In the genomic region with DNA sequence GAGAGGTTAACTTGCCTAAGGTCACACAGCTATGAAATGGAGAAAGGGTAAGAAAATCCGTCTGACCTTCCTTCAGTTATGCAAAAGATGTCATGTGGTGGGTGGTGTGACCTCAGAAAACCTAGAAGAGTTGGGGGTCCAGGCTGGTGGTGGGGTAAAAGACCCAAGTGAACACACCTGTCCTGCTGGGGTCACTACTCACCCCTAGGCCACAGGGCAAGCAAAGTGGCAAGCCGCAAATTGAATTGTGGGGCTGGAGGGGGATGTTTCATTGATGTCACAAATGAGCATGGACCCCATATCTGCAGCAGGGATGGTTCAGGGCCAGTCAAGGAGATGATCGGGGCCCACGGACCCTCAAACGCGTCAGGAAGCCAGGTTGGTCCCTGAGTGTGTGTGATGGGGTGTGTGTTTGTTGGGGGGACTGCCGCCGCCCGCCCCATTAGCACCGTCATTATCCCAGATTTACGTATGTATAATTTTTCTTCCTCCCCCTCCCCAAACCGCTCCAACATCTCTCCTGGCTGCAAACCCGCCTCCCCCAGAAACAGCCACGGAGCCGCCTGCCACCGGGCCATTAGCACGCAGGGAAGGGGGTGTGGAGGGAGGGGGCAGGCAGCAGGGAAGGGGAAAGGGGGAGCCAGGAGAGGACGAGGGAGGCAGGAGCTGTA, we compare ENCODE assay signal across 8 cellular contexts.
DNase-seq lines count a peak whose midpoint lies in the region; ATAC-seq and TF ChIP-seq lines count a peak whose summit lies in the region.
"Not testable (repeated sequence)": the region's sequence is repeated elsewhere in the genome, so short reads cannot be mapped to it uniquely, and the experiment has no call there.

No MANE protein-coding gene starts in this region.

- H3K36me3 Mint-ChIP-seq in activated T-cell treated with anti-CD3 and anti-CD28 coated beads, Interleukin-2, amount 50 U/mL, for 24 hours (ENCODE audit: low read depth) = not testable (repeated sequence)

- not testable (repeated sequence) for DNase-seq in NT2/D1 (ENCODE audit: low read depth, low spot score); choroid plexus epithelial cell (ENCODE audit: low read depth); right atrium auricular region (ENCODE audit: low spot score); mucosa of descending colon; retinal pigment epithelial cell (ENCODE audit: low read depth); vagina (ENCODE audit: extremely low spot score in 2 of 2)
- DNase-seq in activated T-cell treated with anti-CD3 and anti-CD28 coated beads, Interleukin-2, amount 50 U/mL, for 24 hours = peak; percentile 30

- not testable (repeated sequence) for H3K27me3 Mint-ChIP-seq in activated T-cell treated with anti-CD3 and anti-CD28 coated beads, Interleukin-2, amount 50 U/mL, for 24 hours

- not testable (repeated sequence) for H3K27me3 ChIP-seq in NT2/D1 (ENCODE audit: insufficient read depth, insufficient read length); right atrium auricular region; vagina

- not testable (repeated sequence) for H3K4me1 Mint-ChIP-seq in activated T-cell treated with anti-CD3 and anti-CD28 coated beads, Interleukin-2, amount 50 U/mL, for 24 hours (ENCODE audit: low read depth)

- TF ChIP-seq POLR2A in vagina (IDR thresholded peaks at IDR 0.05) = not testable (repeated sequence)

- H3K4me3 ChIP-seq in NT2/D1 (ENCODE audit: insufficient read length, low read depth) = peak overlapping the region; percentile 37
- peak overlapping the region; percentile 24 for H3K4me3 ChIP-seq in choroid plexus epithelial cell (ENCODE audit: low read depth, low read length)
- H3K4me3 ChIP-seq in right atrium auricular region = peak overlapping the region; percentile 47 to 57
- not testable (repeated sequence) for H3K4me3 ChIP-seq in mucosa of descending colon
- H3K4me3 ChIP-seq in retinal pigment epithelial cell (ENCODE audit: low read length) = peak overlapping the region; percentile 44
- H3K4me3 ChIP-seq in vagina = peak overlapping the region; percentile 42 to 56

- peak; percentile 16 for ATAC-seq in mucosa of descending colon

- intact Hi-C loops in mucosa of descending colon (cut with DNase I, micrococcal nuclease); vagina (cut with DNase I): not testable (repeated sequence)

- not testable (repeated sequence) for H3K9me3 Mint-ChIP-seq in activated T-cell treated with anti-CD3 and anti-CD28 coated beads, Interleukin-2, amount 50 U/mL, for 24 hours

- H3K9ac ChIP-seq in ES-I3 (ENCODE audit: low read depth, low read length) = peak overlapping the region; percentile 50
- H3K9ac ChIP-seq in NT2/D1 (ENCODE audit: insufficient read length, low read depth) = peak overlapping the region; percentile 61

- not testable (repeated sequence) for H3K27ac Mint-ChIP-seq in activated T-cell treated with anti-CD3 and anti-CD28 coated beads, Interleukin-2, amount 50 U/mL, for 24 hours

- not testable (repeated sequence) for H3K27ac ChIP-seq in right atrium auricular region, vagina

- not testable (repeated sequence) for TF ChIP-seq CTCF in choroid plexus epithelial cell (conservative IDR thresholded peaks at IDR 0.05; ENCODE audit: low read depth, low read length); right atrium auricular region (IDR thresholded peaks at IDR 0.05); mucosa of descending colon (IDR thresholded peaks at IDR 0.05); retinal pigment epithelial cell (conservative IDR thresholded peaks at IDR 0.05; ENCODE audit: low read depth, low read length); vagina (IDR thresholded peaks at IDR 0.05)

- H3K9me3 ChIP-seq in ES-I3 (ENCODE audit: control insufficient read depth, insufficient read depth, low read length); NT2/D1 (ENCODE audit: insufficient read depth, low read length); right atrium auricular region; mucosa of descending colon; vagina: not testable (repeated sequence)

- not testable (repeated sequence) for H3K36me3 ChIP-seq in ES-I3 (ENCODE audit: insufficient read depth, low read length); NT2/D1 (ENCODE audit: insufficient read depth, insufficient read length, low read length); right atrium auricular region; mucosa of descending colon (ENCODE audit: low read depth); vagina

- not testable (repeated sequence) for H3K4me3 Mint-ChIP-seq in activated T-cell treated with anti-CD3 and anti-CD28 coated beads, Interleukin-2, amount 50 U/mL, for 24 hours

- not testable (repeated sequence) for H3K4me1 ChIP-seq in ES-I3 (ENCODE audit: insufficient read depth, low read length); NT2/D1 (ENCODE audit: insufficient read depth, insufficient read length); right atrium auricular region; mucosa of descending colon (ENCODE audit: low read depth); vagina
